8 cellular contexts compared by ENCODE assay signal in genomic region chr12:102484017-102484731, GRCh38. TPM values are rescaled to one million over a fixed set of nuclear protein-coding genes. Genes with fewer than 3 reads are reported as not detected.
DNase-seq lines count a peak whose midpoint lies in the region; ATAC-seq and TF ChIP-seq lines count a peak whose summit lies in the region.

No MANE protein-coding gene starts in this region.

- H3K36me3 ChIP-seq in HAP-1 (replicated peaks) (no peaks in the 10 kb centered on the region), MG63 (no peaks in the 10 kb centered on the region), breast epithelium (no peaks in the 10 kb centered on the region)

- TF ChIP-seq POLR2A in breast epithelium (IDR thresholded peaks at IDR 0.05), result no peak

- peak overlapping the region; percentile 58 to 74 for H3K27ac ChIP-seq in breast epithelium

- H3K27me3 ChIP-seq in HAP-1 (ENCODE audit: low read depth) (peaks cover 18% of the 10 kb centered on the region), MG63 (no peaks in the 10 kb centered on the region), breast epithelium (no peaks in the 10 kb centered on the region)

- peak; percentile 30 for ATAC-seq in left colon

- H3K4me1 ChIP-seq in HAP-1, result no peaks in the 10 kb centered on the region
- H3K4me1 ChIP-seq in breast epithelium, result peaks cover 0 to 5% of the 10 kb centered on the region in 2 donors

- no peak overlapping the region for H3K4me3 ChIP-seq in HAP-1
- H3K4me3 ChIP-seq in MG63, result 0 out of 2 replicates have a peak overlapping the region, but pooled peaks have one; percentile 15
- peak overlapping the region; percentile 16 to 46 (median 32) for H3K4me3 ChIP-seq in breast epithelium

- H3K9me3 ChIP-seq in HAP-1 (no peaks in the 10 kb centered on the region), MG63 (no peaks in the 10 kb centered on the region), breast epithelium (no peaks in the 10 kb centered on the region)

- TF ChIP-seq CTCF in breast epithelium (IDR thresholded peaks at IDR 0.05), result peak; percentile 55 to 85 (median 66)

- intact Hi-C loops in breast epithelium (cut with DNase I; ENCODE audit: low total_unique reads), result loop anchor here (10.0 kb wide), 1 partner anchor 539 kb away; no protein-coding TSS in a partner anchor
- intact Hi-C loops in left colon (cut with DNase I, micrococcal nuclease), result loop anchor here in 1 of 2 donors (10.0 kb wide), 1 partner anchor 539 kb away; no protein-coding TSS in a partner anchor

- in situ Hi-C loops in HAP-1 (cut with MboI; ENCODE audit: low sequenced_read_pairs), result loop anchor here (25.0 kb wide), 1 partner anchor 547 kb away; no protein-coding TSS in a partner anchor

- DNase-seq in NCI-H1436 (lab: John Stamatoyannopoulos, UW) (peak; percentile 22), NCI-H1436 treated with DMSO at 0.1 percent for 48 hours (lab: John Stamatoyannopoulos, UW) (no peak), HAP-1 (ENCODE audit: low spot score in 2 of 2) (peak; percentile 4 to 56), MG63 (peak; percentile 17), UCSD-AML1 (lab: John Stamatoyannopoulos, UW; ENCODE audit: unreplicated experiment) (peak; percentile 32), breast epithelium (ENCODE audit: low spot score in 2 of 2) (peak in 1 of 2 donors; percentile 38), left colon (peak; percentile 37 to 42)
- DNase-seq in stimulated activated CD4-positive, alpha-beta T cell treated with anti-CD3 and anti-CD28 coated beads, Interleukin-2, amount 100 ng/mL, for 4 hours (ENCODE audit: low read depth), result peak; percentile 18

RNA-seq across cellular contexts. Expression of gene IGF1, which starts 3.8 kb away (rescaled TPM):
- total RNA-seq in MG63 (2014; rRNA removed; shearing (Covaris generic); ENCODE audit: low replicate concordance), result not detected in 2 replicates
- total RNA-seq in breast epithelium, result 100 to 1,000 TPM in 2 of 3 donors, 10 to 100 TPM in 1; 56.6 to 108 (median 101) TPM
- 1 to 10 TPM; 2.9 to 5.8 TPM for total RNA-seq in left colon

Comparison
In these comparisons a context has a peak if more than half of its experiments do, and no peak if none do; other contexts are left out.
1. RNA of gene IGF1, which starts 3.8 kb away (total RNA-seq): 56.6 to 108 TPM in breast epithelium; 2.9 to 5.8 TPM in left colon and not detected in MG63; every median in the first group is over 4 times any median in the second.